In genomic region chr21:32940079-32941014, GRCh38 we compare ENCODE assay signal across 8 cellular contexts.
DNase-seq lines count a peak whose midpoint lies in the region; ATAC-seq and TF ChIP-seq lines count a peak whose summit lies in the region.

No MANE protein-coding gene starts in this region.

- no peak for ATAC-seq in HG03175 (IDR thresholded peaks at IDR 0.05; ENCODE audit: unreplicated experiment)

- H3K4me1 ChIP-seq in adrenal gland (replicated peaks in 1 of 2), result no peaks in the 10 kb centered on the region

- H3K36me3 ChIP-seq in adrenal gland (replicated peaks in 1 of 2), result no peaks in the 10 kb centered on the region

- no peaks in the 10 kb centered on the region for H3K9me3 ChIP-seq in adrenal gland (replicated peaks in 1 of 3)

- H3K27ac ChIP-seq in adrenal gland, result no peak overlapping the region

- no peak for TF ChIP-seq POLR2A in adrenal gland (IDR thresholded peaks at IDR 0.05)

- DNase-seq in DMS114 treated with DMSO at 0.1 percent for 48 hours (lab: John Stamatoyannopoulos, UW; ENCODE audit: unreplicated experiment), result peak; percentile 0
- DNase-seq in HS-27A (ENCODE audit: low read depth), result peak; percentile 12
- DNase-seq in OCI-M1 (lab: John Stamatoyannopoulos, UW), result peak; percentile 63
- peak; percentile 24 to 63 (median 42) for DNase-seq in adrenal gland
- DNase-seq in hippocampal formation (lab: John Stamatoyannopoulos, UW), result peak; percentile 19 to 47
- DNase-seq in stimulated activated CD4-positive, alpha-beta T cell treated with anti-CD3 and anti-CD28 coated beads, Interleukin-1b, Interleukin-23, amount 100 ng/mL, for 48 hours, result peak; percentile 15
- DNase-seq in GOT3 (lab: John Stamatoyannopoulos, UW), result no peak

- no peak overlapping the region for H3K4me3 ChIP-seq in adrenal gland

- peak; percentile 49 to 85 (median 65) for TF ChIP-seq CTCF in adrenal gland (IDR thresholded peaks at IDR 0.05)

- intact Hi-C loops in adrenal gland (cut with DNase I), result loop anchor here in 1 of 2 donors (5.0 kb wide), 1 partner anchor 257 kb away; no protein-coding TSS in a partner anchor

- 45 to 48% (median 46%) methylated on average over 23 of the region's 23 CpGs for WGBS in adrenal gland, 4 donors

- H3K27me3 ChIP-seq in adrenal gland, result no peaks in the 10 kb centered on the region
